ENCODE assay signal across 26 cellular contexts in the genomic region with DNA sequence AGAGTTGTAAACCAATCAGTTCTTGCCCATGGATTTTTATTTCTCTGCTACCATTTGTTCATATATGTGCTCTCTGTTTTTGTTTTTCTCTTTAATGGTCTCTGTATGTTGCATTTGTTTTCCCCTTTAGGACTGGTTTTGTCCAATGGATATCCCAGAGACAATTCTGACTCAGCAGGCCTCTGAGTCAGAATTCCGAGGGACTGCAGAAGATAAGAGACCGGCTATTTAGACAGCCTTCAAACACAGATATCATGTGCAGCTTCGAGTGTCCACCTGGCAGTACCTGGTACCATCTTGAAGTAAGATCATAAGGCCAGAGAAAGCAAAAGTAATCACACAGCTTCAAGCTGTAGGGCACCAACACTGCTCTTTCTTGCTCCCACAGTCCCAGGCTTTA.
DNase-seq lines count a peak whose midpoint lies in the region; ATAC-seq and TF ChIP-seq lines count a peak whose summit lies in the region.
"Had no signal": no experiment of that assay in that cellular context is flagged by ENCODE, and none has a peak within 500 bp of the region (broad histone marks: within the 10 kb centered on the region; RNA-seq: fewer than 3 reads in every experiment).

No MANE protein-coding gene starts in this region.

- BruUV-seq in IMR-90 (replicated peaks; lab: Mats Ljungman, UMichigan): no TSS peak

- H4K8ac ChIP-seq in IMR-90 (ENCODE audit: low read depth in 2 of 2, low read length in 2 of 2): no peak overlapping the region

- POLR2A ChIA-PET in IMR-90 (lab: Charles Lee; ENCODE audit: unreplicated experiment): no interaction called here

- H3K18ac ChIP-seq in IMR-90 (ENCODE audit: low read depth, low read length): no peak overlapping the region

- no CpG with 5 or more reads among the region's 3 CpGs for WGBS in IMR-90 (ENCODE audit: extremely low coverage in 2 of 2, insufficient read length in 1 of 2), 2 experiments

- H3K4me1 ChIP-seq in IMR-90 (ENCODE audit: control insufficient read depth, insufficient read depth, low read length): no peaks in the 10 kb centered on the region
- H3K4me1 ChIP-seq: A549, upper lobe of right lung had no signal

- CTCF ChIA-PET in IMR-90 (lab: Yijun Ruan, JAX): interaction anchor here (1.0 kb wide), 1 partner anchor 46 kb away, joined by 3 read pairs; no protein-coding TSS in a partner anchor

- no peak overlapping the region for H2AK9ac ChIP-seq in IMR-90 (replicated peaks; ENCODE audit: low read depth, low read length, poor library complexity)

- H3K27ac ChIP-seq in IMR-90 (ENCODE audit: insufficient read depth, low read length): no peak overlapping the region
- H3K27ac ChIP-seq: A549, HL-60, skin epidermis, upper lobe of right lung had no signal

- no peaks in the 10 kb centered on the region for H3K9me3 ChIP-seq in IMR-90 (ENCODE audit: control insufficient read depth, insufficient read depth, low read length)
- H3K9me3 ChIP-seq: A549, upper lobe of right lung had no signal

- H3K4me2 ChIP-seq in IMR-90 (ENCODE audit: low read depth, low read length): no peak overlapping the region
- H3K4me2 ChIP-seq: A549 had no signal

- H2BK15ac ChIP-seq in IMR-90 (ENCODE audit: low read depth, low read length): no peak overlapping the region

- no peak overlapping the region for H2AFZ ChIP-seq in IMR-90 (replicated peaks; ENCODE audit: low read length, poor library complexity)

- no peak overlapping the region for H2BK120ac ChIP-seq in IMR-90 (ENCODE audit: low read depth, low read length)

- TF ChIP-seq CTCF in IMR-90 (conservative IDR thresholded peaks at IDR 0.05; ENCODE audit: low read depth, low read length): no peak

- peak; percentile 21 for ATAC-seq in IMR-90 (ENCODE audit: low read depth)
- no peak for ATAC-seq in GM19463 (IDR thresholded peaks at IDR 0.05; ENCODE audit: unreplicated experiment)
- ATAC-seq in HG03520 (IDR thresholded peaks at IDR 0.05; ENCODE audit: unreplicated experiment): no peak
- ATAC-seq: A549, GM12878, T-cell, upper lobe of right lung had no signal

- no peaks in the 10 kb centered on the region for H3K79me1 ChIP-seq in IMR-90 (ENCODE audit: low read depth in 1 of 2, low read length in 2 of 2)

- H4K91ac ChIP-seq in IMR-90 (ENCODE audit: insufficient read depth, low read depth, low read length): no peak overlapping the region

- no peak overlapping the region for H3K56ac ChIP-seq in IMR-90 (ENCODE audit: extremely low read depth, insufficient read depth, low read length)

- no peak overlapping the region for H2BK20ac ChIP-seq in IMR-90 (ENCODE audit: low read depth, low read length)

- no peak for TF ChIP-seq POLR2A in IMR-90 (IDR thresholded peaks at IDR 0.05; ENCODE audit: low read depth, low read length)

- H3K4me3 ChIP-seq in IMR-90 (ENCODE audit: insufficient read depth, low read depth, low read length): no peak overlapping the region
- H3K4me3 ChIP-seq: A549, GM12878, skin epidermis, upper lobe of right lung had no signal

- no peak overlapping the region for H2AK5ac ChIP-seq in IMR-90 (ENCODE audit: low read depth, low read length)

- H3K14ac ChIP-seq in IMR-90 (replicated peaks; ENCODE audit: low read depth, low read length): no peak overlapping the region

- H3K36me3 ChIP-seq in IMR-90 (ENCODE audit: control insufficient read depth, insufficient read depth, low read length): no peaks in the 10 kb centered on the region
- H3K36me3 ChIP-seq: upper lobe of right lung had no signal

- no peaks in the 10 kb centered on the region for H3K9me1 ChIP-seq in IMR-90 (ENCODE audit: insufficient read depth, low read length)

- no peak overlapping the region for H2BK5ac ChIP-seq in IMR-90 (ENCODE audit: low read depth, low read length, poor library complexity, severe bottlenecking)

- H3K9ac ChIP-seq in IMR-90 (ENCODE audit: low read depth, low read length): no peak overlapping the region

- TF ChIP-seq RAD21 in IMR-90 (IDR thresholded peaks at IDR 0.05; ENCODE audit: low read length): no peak

- H4K5ac ChIP-seq in IMR-90 (ENCODE audit: low read depth, low read length): no peak overlapping the region

- dilution Hi-C loops in IMR-90 (cut with HindIII; ENCODE audit: low sequenced_read_pairs, unreplicated experiment): no loop called here

- H3K27me3 ChIP-seq in IMR-90 (ENCODE audit: control insufficient read depth, insufficient read depth, low read length): no peaks in the 10 kb centered on the region
- H3K27me3 ChIP-seq: upper lobe of right lung had no signal

- intact Hi-C loops in IMR-90 (cut with micrococcal nuclease): no loop called here

- H3K23ac ChIP-seq in IMR-90 (ENCODE audit: low read depth, low read length): no peak overlapping the region

- DNase-seq in ACHN: peak; percentile 2
- peak; percentile 15 for DNase-seq in IMR-90
- peak; percentile 79 for DNase-seq in amniotic epithelial cell (ENCODE audit: low read depth)
- DNase-seq in hepatic stellate cell (ENCODE audit: low spot score): peak; percentile 11
- DNase-seq in UCSD-AML1 (lab: John Stamatoyannopoulos, UW; ENCODE audit: unreplicated experiment): no peak
- no peak for DNase-seq in iPS-NIHi7 (ENCODE audit: extremely low spot score)
- DNase-seq: activated CD4-positive, CD25-positive, alpha-beta regulatory T cell treated with anti-CD3 and anti-CD28 coated beads, Interleukin-2, amount 50 U/mL, for 72 hours; activated naive CD4-positive, alpha-beta T cell treated with Interleukin-2 at 50 U/mL for 16 hours; activated T-cell treated with anti-CD3 and anti-CD28 coated beads, Interleukin-2, amount 50 U/mL, for 48 hours; amniotic stem cell; DMS79; endodermal cell; H9; NCI-H1105 treated with DMSO at 0.1 percent for 48 hours; NCI-H2029 treated with DMSO at 0.1 percent for 48 hours; NCI-H345; NCI-H82; stimulated activated CD4-positive, alpha-beta T cell treated with anti-CD3 and anti-CD28 coated beads, Interleukin-2, amount 100 ng/mL, for 24 hours; T-cell; upper lobe of right lung had no signal

- in situ Hi-C loops in ACHN (cut with HindIII; ENCODE audit: low pct_ligation_motif_present, low pct_unique_long_range_greater_than_20kb, low sequenced_read_pairs) (no loop called here), IMR-90 (cut with MboI; ENCODE audit: low sequenced_read_pairs) (no loop called here)

- no peaks in the 10 kb centered on the region for H4K20me1 ChIP-seq in IMR-90 (ENCODE audit: insufficient read depth, low read length)

- H3K4ac ChIP-seq in IMR-90 (ENCODE audit: low read depth, low read length): no peak overlapping the region

TF ChIP-seq in IMR-90, 13 proteins besides CTCF, POLR2A, EP300 and RAD21:
- no peak for TF ChIP-seq FOS (IDR thresholded peaks at IDR 0.05; ENCODE audit: low read depth, low read length)
- TF ChIP-seq, protein P1, sequence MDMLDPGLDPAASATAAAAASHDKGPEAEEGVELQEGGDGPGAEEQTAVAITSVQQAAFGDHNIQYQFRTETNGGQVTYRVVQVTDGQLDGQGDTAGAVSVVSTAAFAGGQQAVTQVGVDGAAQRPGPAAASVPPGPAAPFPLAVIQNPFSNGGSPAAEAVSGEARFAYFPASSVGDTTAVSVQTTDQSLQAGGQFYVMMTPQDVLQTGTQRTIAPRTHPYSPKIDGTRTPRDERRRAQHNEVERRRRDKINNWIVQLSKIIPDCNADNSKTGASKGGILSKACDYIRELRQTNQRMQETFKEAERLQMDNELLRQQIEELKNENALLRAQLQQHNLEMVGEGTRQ (IDR thresholded peaks at IDR 0.05; ENCODE audit: low read depth, low read length): no peak
- TF ChIP-seq NFE2L2 (IDR thresholded peaks at IDR 0.05; ENCODE audit: low read depth, low read length): no peak

Comparison
In these comparisons a context has a peak if more than half of its experiments do, and no peak if none do; other contexts are left out.
1. DNase-seq: peak in ACHN (single experiment), IMR-90 (single experiment), amniotic epithelial cell (single experiment) and hepatic stellate cell (single experiment); none in UCSD-AML1 (single experiment) and iPS-NIHi7 (single experiment).